8 cellular contexts compared by ENCODE assay signal in genomic region chr9:104386425-104387069, GRCh38.
DNase-seq lines count a peak whose midpoint lies in the region; FAIRE-seq and TF ChIP-seq lines count a peak whose summit lies in the region.

No MANE protein-coding gene starts in this region.

- DNase-seq in GM06990 (ENCODE audit: extremely low read depth, insufficient read length), result no peak
- peak; percentile 20 for DNase-seq in H54 (ENCODE audit: insufficient read length, low spot score)
- peak; percentile 50 for DNase-seq in NAMALWA (ENCODE audit: low spot score)
- DNase-seq in SK-N-DZ (ENCODE audit: low spot score), result peak; percentile 24
- peak; percentile 13 for DNase-seq in globus pallidus (ENCODE audit: low spot score)
- no peak for DNase-seq in thyroid gland
- no peak for DNase-seq in effector memory CD4-positive, alpha-beta T cell
- no peak for DNase-seq in stimulated activated CD4-positive, alpha-beta T cell treated with anti-CD3 and anti-CD28 coated beads, Interleukin-12 subunit alpha, Interleukin-12 subunit beta, amount 100 ng/mL, for 4 hours

- H3K27ac ChIP-seq in thyroid gland, result no peak overlapping the region
- H3K27ac ChIP-seq in effector memory CD4-positive, alpha-beta T cell (ENCODE audit: insufficient read depth, low read length, poor library complexity, severe bottlenecking), result no peak overlapping the region

- TF ChIP-seq POLR2A in H54 (IDR thresholded peaks at IDR 0.05; ENCODE audit: low read depth, low read length) (no peak), thyroid gland (IDR thresholded peaks at IDR 0.05) (no peak)

- H3K36me3 ChIP-seq in GM06990 (ENCODE audit: control insufficient read depth, insufficient read depth, low read length) (no peaks in the 10 kb centered on the region), thyroid gland (no peaks in the 10 kb centered on the region)
- no peaks in the 10 kb centered on the region for H3K36me3 ChIP-seq in effector memory CD4-positive, alpha-beta T cell (ENCODE audit: control insufficient read depth, insufficient read depth, low read length)

- H3K9me3 ChIP-seq in thyroid gland, result no peaks in the 10 kb centered on the region
- H3K9me3 ChIP-seq in effector memory CD4-positive, alpha-beta T cell (ENCODE audit: control insufficient read depth, low read length), result no peaks in the 10 kb centered on the region

- intact Hi-C loops in thyroid gland (cut with DNase I), result loop anchor here (5.0 kb wide), 1 partner anchor 209 kb away; no protein-coding TSS in a partner anchor

- FAIRE-seq in H54 (lab: Jason Lieb, UNC), result peak; percentile 93

- 0 to 7% methylated on average over 1 of the region's 1 CpG for WGBS in thyroid gland, 2 donors

- TF ChIP-seq CTCF in GM06990 (IDR thresholded peaks at IDR 0.05; ENCODE audit: insufficient read depth, low read length, poor library complexity, severe bottlenecking) (peak; percentile 62), thyroid gland (IDR thresholded peaks at IDR 0.05) (peak; percentile 44 to 84 (median 74))

- H3K4me3 ChIP-seq in GM06990 (replicated peaks; ENCODE audit: low read depth, low read length) (no peak overlapping the region), thyroid gland (replicated peaks in 1 of 3) (no peak overlapping the region)
- no peak overlapping the region for H3K4me3 ChIP-seq in effector memory CD4-positive, alpha-beta T cell (ENCODE audit: insufficient read depth, low read depth, low read length, poor library complexity, severe bottlenecking)

- peaks cover 7 to 11% of the 10 kb centered on the region in 2 donors for H3K4me1 ChIP-seq in thyroid gland
- no peaks in the 10 kb centered on the region for H3K4me1 ChIP-seq in effector memory CD4-positive, alpha-beta T cell (ENCODE audit: control insufficient read depth, insufficient read depth, low read length, poor library complexity, severe bottlenecking)

- no peaks in the 10 kb centered on the region for H3K27me3 ChIP-seq in GM06990 (replicated peaks; ENCODE audit: control insufficient read depth, insufficient read depth, low read length)
- no peaks in the 10 kb centered on the region for H3K27me3 ChIP-seq in thyroid gland
- H3K27me3 ChIP-seq in effector memory CD4-positive, alpha-beta T cell (replicated peaks; ENCODE audit: control insufficient read depth, insufficient read depth, low read length, poor library complexity, severe bottlenecking), result no peaks in the 10 kb centered on the region

Comparison
In these comparisons a context has a peak if more than half of its experiments do, and no peak if none do; other contexts are left out.
1. DNase-seq: peak in H54 (single experiment), NAMALWA (single experiment), SK-N-DZ (single experiment) and globus pallidus (single experiment); none in GM06990 (single experiment), thyroid gland (0 of 2), effector memory CD4-positive, alpha-beta T cell (0 of 3) and stimulated activated CD4-positive, alpha-beta T cell treated with anti-CD3 and anti-CD28 coated beads, Interleukin-12 subunit alpha, Interleukin-12 subunit beta, amount 100 ng/mL, for 4 hours (single experiment).